Comparison of ENCODE assay signal across 20 cellular contexts in the genomic region with DNA sequence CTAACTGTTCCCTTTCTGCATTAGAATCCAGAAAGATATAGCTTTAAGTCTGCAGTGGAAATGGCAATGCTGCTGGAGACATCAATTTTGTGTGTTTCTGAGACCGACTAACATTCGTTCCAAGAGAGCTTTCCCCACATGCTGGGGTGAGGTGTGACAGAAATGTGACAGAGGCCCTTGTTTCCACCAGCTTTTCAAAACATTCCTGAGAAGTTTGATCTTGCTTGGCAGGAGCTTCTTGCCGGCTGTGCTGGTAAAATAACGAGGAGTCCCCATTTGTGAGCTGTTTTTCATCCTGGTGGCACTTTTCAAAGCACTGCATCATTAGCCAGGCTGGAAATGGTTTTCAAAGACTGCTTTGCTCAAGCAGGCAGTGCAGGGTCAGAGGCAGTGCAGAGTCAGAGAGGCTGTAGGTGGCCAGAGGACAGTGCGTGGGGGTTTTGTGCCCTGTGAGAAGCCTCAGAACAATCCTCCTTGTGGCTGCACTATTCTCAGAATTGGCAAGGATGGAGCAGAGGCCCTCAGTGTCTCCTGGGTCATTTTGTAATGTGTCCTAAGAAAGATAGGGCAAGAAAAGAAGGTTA.
"Had no signal": no experiment of that assay in that cellular context is flagged by ENCODE, and none has a peak within 500 bp of the region (broad histone marks: within the 10 kb centered on the region; RNA-seq: fewer than 3 reads in every experiment).

No MANE protein-coding gene starts in this region.

- H3K27ac ChIP-seq: ascending aorta, breast epithelium, heart right ventricle, prostate gland, spleen, thyroid gland had no signal

- DNase-seq: activated CD4-positive, alpha-beta T cell treated with anti-CD3 and anti-CD28 coated beads for 1 hour; activated CD4-positive, alpha-beta T cell treated with anti-CD3 and anti-CD28 coated beads, Interleukin-2, amount 50 U/mL, for 1 hour; activated CD8-positive, alpha-beta T cell treated with anti-CD3 and anti-CD28 coated beads, Interleukin-2, amount 10 ng/mL, durations not matched to agents 7 days and 5 days; activated gamma-delta T cell treated with Interleukin-2 at 50 U/mL for 16 hours; activated T-cell treated with anti-CD3 and anti-CD28 coated beads, Interleukin-2, amount 50 U/mL, for 1 hour; cortex of kidney; heart right ventricle; naive thymus-derived CD8-positive, alpha-beta T cell; spleen; stimulated activated CD4-positive, alpha-beta T cell treated with anti-CD3 and anti-CD28 coated beads, Interleukin-4, amount 100 ng/mL, for 24 hours; stimulated activated naive CD8-positive, alpha-beta T cell treated with anti-CD3 and anti-CD28 coated beads, Interleukin-15, Interleukin-2, amounts not matched to agents 100 U/mL and 50 U/mL, for 24 hours; T-helper 1 cell; thyroid gland had no signal

- H3K27me3 Mint-ChIP-seq: activated naive CD4-positive, alpha-beta T cell treated with anti-CD3 and anti-CD28 coated beads, Interleukin-2, amount 50 U/mL, for 24 hours had no signal

- H3K4me3 ChIP-seq: ascending aorta, breast epithelium, heart right ventricle, prostate gland, spleen, thyroid gland had no signal

- ATAC-seq: activated CD8-positive, alpha-beta T cell treated with anti-CD3 and anti-CD28 coated beads, Interleukin-2, amount 10 ng/mL, durations not matched to agents 7 days and 5 days; heart right ventricle; left lobe of liver; naive thymus-derived CD8-positive, alpha-beta T cell; stimulated activated naive CD8-positive, alpha-beta T cell treated with anti-CD3 and anti-CD28 coated beads, Interleukin-15, Interleukin-2, amounts not matched to agents 100 U/mL and 50 U/mL, for 24 hours had no signal

- H3K9me3 Mint-ChIP-seq: activated naive CD4-positive, alpha-beta T cell treated with anti-CD3 and anti-CD28 coated beads, Interleukin-2, amount 50 U/mL, for 24 hours; central memory CD8-positive, alpha-beta T cell; mesothelial cell of epicardium had no signal

- H3K27me3 ChIP-seq: ascending aorta, breast epithelium, thyroid gland had no signal

- H3K9me3 ChIP-seq: ascending aorta, breast epithelium, heart right ventricle, prostate gland, spleen, thyroid gland had no signal

- H3K27ac Mint-ChIP-seq: activated CD8-positive, alpha-beta T cell treated with anti-CD3 and anti-CD28 coated beads, Interleukin-2, amount 10 ng/mL, durations not matched to agents 7 days and 5 days; activated naive CD4-positive, alpha-beta T cell treated with anti-CD3 and anti-CD28 coated beads, Interleukin-2, amount 50 U/mL, for 24 hours; mesothelial cell of epicardium; naive thymus-derived CD8-positive, alpha-beta T cell had no signal

- H3K4me1 Mint-ChIP-seq: activated naive CD4-positive, alpha-beta T cell treated with anti-CD3 and anti-CD28 coated beads, Interleukin-2, amount 50 U/mL, for 24 hours; central memory CD8-positive, alpha-beta T cell; mesothelial cell of epicardium; naive thymus-derived CD8-positive, alpha-beta T cell had no signal

- H3K36me3 Mint-ChIP-seq: activated naive CD4-positive, alpha-beta T cell treated with anti-CD3 and anti-CD28 coated beads, Interleukin-2, amount 50 U/mL, for 24 hours; mesothelial cell of epicardium; naive thymus-derived CD8-positive, alpha-beta T cell had no signal

- H3K4me1 ChIP-seq: ascending aorta, breast epithelium, heart right ventricle, prostate gland, spleen, thyroid gland had no signal

- H3K36me3 ChIP-seq: ascending aorta, breast epithelium, heart right ventricle, prostate gland, spleen, thyroid gland had no signal

- H3K4me3 Mint-ChIP-seq: activated CD8-positive, alpha-beta T cell treated with anti-CD3 and anti-CD28 coated beads, Interleukin-2, amount 10 ng/mL, durations not matched to agents 7 days and 5 days; activated naive CD4-positive, alpha-beta T cell treated with anti-CD3 and anti-CD28 coated beads, Interleukin-2, amount 50 U/mL, for 24 hours; central memory CD8-positive, alpha-beta T cell; mesothelial cell of epicardium; naive thymus-derived CD8-positive, alpha-beta T cell had no signal
